8 cellular contexts compared by ENCODE assay signal in the genomic region with DNA sequence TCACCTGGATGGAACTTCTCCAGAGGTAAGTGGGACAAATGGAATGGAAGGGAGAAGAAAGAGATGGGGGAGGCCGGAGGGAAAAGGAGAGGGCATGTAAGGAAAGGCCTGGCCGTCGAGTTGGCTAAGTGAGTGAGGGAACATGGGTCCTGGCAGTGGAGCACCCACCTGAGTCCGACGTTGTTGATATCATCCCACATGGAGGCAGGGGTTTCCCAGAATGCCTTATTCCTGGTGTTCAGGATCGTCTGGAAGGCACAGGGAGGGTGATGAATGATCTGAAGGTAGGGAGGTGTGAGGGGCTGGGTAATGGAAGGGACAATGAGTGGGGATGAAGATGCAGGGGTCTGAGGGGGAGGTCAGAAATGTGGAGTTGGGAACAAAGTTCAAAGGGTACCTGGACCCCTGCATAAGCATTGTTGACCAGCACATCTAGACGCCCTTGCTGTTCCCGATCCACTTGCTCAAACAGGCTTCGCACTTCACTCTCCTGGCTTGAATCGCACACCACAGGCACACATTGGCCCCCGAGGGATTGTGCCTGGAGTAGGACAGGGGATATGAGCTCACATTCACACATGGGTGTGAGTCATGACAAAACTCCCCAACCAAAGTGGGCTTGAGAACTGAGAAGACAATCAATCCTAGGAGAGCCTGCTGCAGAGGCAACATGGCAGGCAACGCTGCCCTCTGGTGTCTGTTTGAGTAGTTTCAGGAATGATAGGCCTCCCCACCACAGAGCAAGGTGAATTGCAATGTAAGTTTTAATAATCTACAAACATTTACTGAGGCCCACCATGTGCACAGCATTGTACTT. TPM values are rescaled to one million over a fixed set of nuclear protein-coding genes. Genes with fewer than 3 reads are reported as not detected.
DNase-seq lines count a peak whose midpoint lies in the region; ATAC-seq and TF ChIP-seq lines count a peak whose summit lies in the region.

No MANE protein-coding gene starts in this region.

- H3K9me1 ChIP-seq in IMR-90 (ENCODE audit: insufficient read depth, low read length), result no peaks in the 10 kb centered on the region

- CTCF ChIA-PET in IMR-90 (lab: Yijun Ruan, JAX), result interaction anchor here (0.8 to 3.0 kb wide), 7 partner anchors 10 to 181 kb away, joined by 3 to 23 read pairs (median 4); a partner anchor contains a TSS
- CTCF ChIA-PET in RWPE1 (lab: Yijun Ruan, JAX), result interaction anchor here (0.6 to 4.7 kb wide), 8 partner anchors 10 to 53 kb away, joined by 3 to 51 read pairs (median 4); a partner anchor contains a TSS

- TF ChIP-seq RAD21 in IMR-90 (IDR thresholded peaks at IDR 0.05; ENCODE audit: low read length), result peak; percentile 93

- H3K9ac ChIP-seq in IMR-90 (ENCODE audit: low read depth, low read length), result no peak overlapping the region

- H3K27me3 ChIP-seq in IMR-90 (ENCODE audit: control insufficient read depth, insufficient read depth, low read length) (no peaks in the 10 kb centered on the region), ovary (no peaks in the 10 kb centered on the region)

- H4K91ac ChIP-seq in IMR-90 (ENCODE audit: insufficient read depth, low read depth, low read length), result 0 out of 2 replicates have a peak overlapping the region, but pooled peaks have one; percentile 34

- no peak overlapping the region for H3K4me3 ChIP-seq in IMR-90 (ENCODE audit: insufficient read depth, low read depth, low read length)
- H3K4me3 ChIP-seq in foreskin fibroblast (ENCODE audit: low read depth in 1 of 2, low read length in 2 of 2), result no peak overlapping the region
- no peak overlapping the region for H3K4me3 ChIP-seq in ovary

- peak; percentile 56; the same call in 1 of the 2 replicates for TF ChIP-seq POLR2A in IMR-90 (IDR thresholded peaks at IDR 0.05; ENCODE audit: low read depth, low read length)
- TF ChIP-seq POLR2A in ovary (IDR thresholded peaks at IDR 0.05), result no peak

- H3K79me1 ChIP-seq in IMR-90 (ENCODE audit: low read depth in 1 of 2, low read length in 2 of 2), result peaks cover 17 to 44% of the 10 kb centered on the region in 2 experiments

- H2AK9ac ChIP-seq in IMR-90 (replicated peaks; ENCODE audit: low read depth, low read length, poor library complexity), result peak overlapping the region; percentile 59

- peak overlapping the region; percentile 11 for H2BK5ac ChIP-seq in IMR-90 (ENCODE audit: low read depth, low read length, poor library complexity, severe bottlenecking)

- H3K4me1 ChIP-seq in IMR-90 (ENCODE audit: control insufficient read depth, insufficient read depth, low read length), result peaks cover 9% of the 10 kb centered on the region
- H3K4me1 ChIP-seq in ovary (ENCODE audit: insufficient read depth), result peaks cover 6% of the 10 kb centered on the region

- peak overlapping the region; percentile 16; the same call in 1 of the 3 replicates for H2BK15ac ChIP-seq in IMR-90 (ENCODE audit: low read depth, low read length)

- H3K23ac ChIP-seq in IMR-90 (ENCODE audit: low read depth, low read length), result no peak overlapping the region

- peaks cover 13% of the 10 kb centered on the region for H3K36me3 ChIP-seq in IMR-90 (ENCODE audit: control insufficient read depth, insufficient read depth, low read length)
- H3K36me3 ChIP-seq in ovary, result no peaks in the 10 kb centered on the region

- H4K20me1 ChIP-seq in IMR-90 (ENCODE audit: insufficient read depth, low read length), result no peaks in the 10 kb centered on the region

- dilution Hi-C loops in IMR-90 (cut with HindIII; ENCODE audit: low sequenced_read_pairs, unreplicated experiment), result no loop called here

- peak overlapping the region in 1 of 2 experiments; percentile 20; a peak in 3 of 4 replicates for H4K8ac ChIP-seq in IMR-90 (ENCODE audit: low read depth in 2 of 2, low read length in 2 of 2)

- peak overlapping the region; percentile 64 for H3K4ac ChIP-seq in IMR-90 (ENCODE audit: low read depth, low read length)

- BruUV-seq in IMR-90 (replicated peaks; lab: Mats Ljungman, UMichigan), result no TSS peak

- intact Hi-C loops in IMR-90 (cut with micrococcal nuclease), result loop anchor here (1.0 to 10.0 kb wide), 7 partner anchors 25 to 312 kb away; a partner anchor contains a TSS
- intact Hi-C loops in ovary (cut with DNase I), result loop anchor here in 1 of 4 donors (5.0 kb wide), 1 partner anchor 54 kb away; a partner anchor contains a TSS

- H3K4me2 ChIP-seq in IMR-90 (ENCODE audit: low read depth, low read length), result no peak overlapping the region

- DNase-seq in D341Med (ENCODE audit: low spot score), result peak; percentile 79
- peak; percentile 97 for DNase-seq in IMR-90
- peak; percentile 77 for DNase-seq in RWPE1 (ENCODE audit: low spot score)
- peak; percentile 47 for DNase-seq in activated effector memory CD4-positive, alpha-beta T cell treated with Interleukin-2 at 50 U/mL for 16 hours
- DNase-seq in foreskin fibroblast, result peak; percentile 90 to 95
- DNase-seq in ovary, result peak; percentile 27 to 60 (median 43)
- peak; percentile 63 for DNase-seq in ureter (ENCODE audit: low spot score)

- H4K5ac ChIP-seq in IMR-90 (ENCODE audit: low read depth, low read length), result peak overlapping the region; percentile 19; the same call in 1 of the 2 replicates

- H2AFZ ChIP-seq in IMR-90 (replicated peaks; ENCODE audit: low read length, poor library complexity), result peak overlapping the region; percentile 73

- H3K18ac ChIP-seq in IMR-90 (ENCODE audit: low read depth, low read length), result no peak overlapping the region

- POLR2A ChIA-PET in IMR-90 (lab: Charles Lee; ENCODE audit: unreplicated experiment) (interaction anchor here (1.9 kb wide), 1 partner anchor 54 kb away, joined by 6 read pairs; a partner anchor contains a TSS), RWPE1 (lab: Yijun Ruan, JAX; ENCODE audit: low non-redundant PET) (interaction anchor here (1.0 kb wide), 1 partner anchor 54 kb away, joined by 5 read pairs; a partner anchor contains a TSS)

- 71% methylated on average over 4 of the region's 12 CpGs; no CpG with 5 or more reads in 1 of the 2 experiments for WGBS in IMR-90 (ENCODE audit: extremely low coverage in 2 of 2, insufficient read length in 1 of 2), 2 experiments
- 62 to 63% (median 63%) methylated on average over 12 of the region's 12 CpGs for WGBS in ovary, 3 donors

- TF ChIP-seq CTCF in IMR-90 (conservative IDR thresholded peaks at IDR 0.05; ENCODE audit: low read depth, low read length), result peak; percentile 90
- peak; percentile 63 for TF ChIP-seq CTCF in RWPE1 (conservative IDR thresholded peaks at IDR 0.05; ENCODE audit: low read depth)
- TF ChIP-seq CTCF in foreskin fibroblast (IDR thresholded peaks at IDR 0.05; ENCODE audit: low read depth, low read length), result peak; percentile 77
- TF ChIP-seq CTCF in ovary (IDR thresholded peaks at IDR 0.05), result no peak

- peak overlapping the region; percentile 8; the same call in 1 of the 2 replicates for H2BK20ac ChIP-seq in IMR-90 (ENCODE audit: low read depth, low read length)

- no peaks in the 10 kb centered on the region for H3K9me3 ChIP-seq in IMR-90 (ENCODE audit: control insufficient read depth, insufficient read depth, low read length)
- H3K9me3 ChIP-seq in ovary, result no peaks in the 10 kb centered on the region

- 0 out of 2 replicates have a peak overlapping the region, but pooled peaks have one; percentile 16 for H3K14ac ChIP-seq in IMR-90 (replicated peaks; ENCODE audit: low read depth, low read length)

- no peak overlapping the region for H3K56ac ChIP-seq in IMR-90 (ENCODE audit: extremely low read depth, insufficient read depth, low read length)

- H3K27ac ChIP-seq in IMR-90 (ENCODE audit: insufficient read depth, low read length), result 0 out of 2 replicates have a peak overlapping the region, but pooled peaks have one; percentile 13
- peak overlapping the region; percentile 67 for H3K27ac ChIP-seq in RWPE1
- no peak overlapping the region for H3K27ac ChIP-seq in ovary

- H2BK120ac ChIP-seq in IMR-90 (ENCODE audit: low read depth, low read length), result peak overlapping the region; percentile 8; the same call in 1 of the 2 replicates

- H2AK5ac ChIP-seq in IMR-90 (ENCODE audit: low read depth, low read length), result peak overlapping the region; percentile 67; the same call in 1 of the 2 replicates

- in situ Hi-C loops in IMR-90 (cut with MboI; ENCODE audit: low sequenced_read_pairs), result loop anchor here (5.0 kb wide), 1 partner anchor 54 kb away; a partner anchor contains a TSS

- TF ChIP-seq EP300 in ovary (IDR thresholded peaks at IDR 0.05), result no peak

- ATAC-seq in GM21367 (IDR thresholded peaks at IDR 0.05; ENCODE audit: unreplicated experiment) (peak; percentile 39), IMR-90 (ENCODE audit: low read depth) (peak; percentile 74)

TF ChIP-seq in IMR-90, 13 proteins besides CTCF, POLR2A, EP300 and RAD21 (continues in another document):
- peak; percentile 94 for TF ChIP-seq SMC3 (IDR thresholded peaks at IDR 0.05; ENCODE audit: low read depth, low read length)

RNA-seq across cellular contexts. Expression of a gene that starts 3.0 kb away (rescaled TPM):
- total RNA-seq in IMR-90 (2012; rRNA removed) (13.1 and 15.8 TPM in 2 replicates), ovary (10 to 100 TPM; 16.0 to 35.6 (median 21.4) TPM), ureter (28.7 TPM)
- polyA plus RNA-seq in IMR-90 (2012; rRNA removed) (34.7 and 38.6 TPM in 2 replicates), ovary (10 to 100 TPM; 12.8 to 17.9 TPM)
- 41.5 and 62.4 TPM in 2 replicates for polyA plus RNA-seq in IMR-90 (2012; cell fraction: cytosol; rRNA removed)
- polyA plus RNA-seq in IMR-90 (2012; cell fraction: nucleus; rRNA removed; ENCODE audit: low replicate concordance), result 109 and 123 TPM in 2 replicates

RNA-seq across cellular contexts. Expression of a gene that starts 3.1 kb away (rescaled TPM):
- total RNA-seq in IMR-90 (2012; rRNA removed) (22.5 and 25.8 TPM in 2 replicates), ovary (10 to 100 TPM; 12.0 to 28.6 (median 22.5) TPM), ureter (36.5 TPM)
- polyA plus RNA-seq in IMR-90 (2012; rRNA removed) (11.7 and 11.8 TPM in 2 replicates), ovary (10 to 100 TPM in 1 of 2 donors, 1 to 10 TPM in 1; 9.2 to 22.1 TPM)
- polyA plus RNA-seq in IMR-90 (2012; cell fraction: cytosol; rRNA removed), result 6.1 and 6.8 TPM in 2 replicates
- 15.1 and 18.3 TPM in 2 replicates for polyA plus RNA-seq in IMR-90 (2012; cell fraction: nucleus; rRNA removed; ENCODE audit: low replicate concordance)

RNA-seq across cellular contexts. Expression of a gene that starts 11.2 kb away (rescaled TPM):
- total RNA-seq in IMR-90 (2012; rRNA removed) (under 0.01 TPM in 2 replicates), ovary (10 to 100 TPM; 13.8 to 38.4 (median 22.6) TPM), ureter (11.1 TPM)
- polyA plus RNA-seq in IMR-90 (2012; rRNA removed) (0.19 TPM in 2 replicates), ovary (10 to 100 TPM; 17.1 to 29.0 TPM)
- 0.06 and 0.14 TPM in 2 replicates for polyA plus RNA-seq in IMR-90 (2012; cell fraction: cytosol; rRNA removed)
- 0.26 and 0.33 TPM in 2 replicates for polyA plus RNA-seq in IMR-90 (2012; cell fraction: nucleus; rRNA removed; ENCODE audit: low replicate concordance)

RNA-seq across cellular contexts. Expression of a gene that starts 13.4 kb away (rescaled TPM):
- total RNA-seq in IMR-90 (2012; rRNA removed), result 0.56 and 0.72 TPM in 2 replicates
- polyA plus RNA-seq in IMR-90 (2012; rRNA removed), result 1.7 and 2.0 TPM in 2 replicates
- polyA plus RNA-seq in IMR-90 (2012; cell fraction: cytosol; rRNA removed), result 0.49 and 0.66 TPM in 2 replicates
- polyA plus RNA-seq in IMR-90 (2012; cell fraction: nucleus; rRNA removed; ENCODE audit: low replicate concordance), result 17.9 and 66.1 TPM in 2 replicates
- total RNA-seq in ovary, result 10 to 100 TPM in 1 of 7 donors, 1 to 10 TPM in 6; 4.5 to 10.1 (median 5.5) TPM
- 1 to 10 TPM in 1 of 2 donors, under 1 TPM in 1; 0.85 to 1.8 TPM for polyA plus RNA-seq in ovary
- 8.2 TPM for total RNA-seq in ureter

RNA-seq across cellular contexts. Expression of a gene that starts 14.8 kb away (rescaled TPM):
- total RNA-seq in IMR-90 (2012; rRNA removed), result 0.18 and 0.28 TPM in 2 replicates
- 2.3 TPM in 2 replicates for polyA plus RNA-seq in IMR-90 (2012; rRNA removed)
- 0.10 and 0.38 TPM in 2 replicates for polyA plus RNA-seq in IMR-90 (2012; cell fraction: cytosol; rRNA removed)
- 26.7 and 90.3 TPM in 2 replicates for polyA plus RNA-seq in IMR-90 (2012; cell fraction: nucleus; rRNA removed; ENCODE audit: low replicate concordance)
- 1 to 10 TPM; 4.4 to 9.4 (median 7.7) TPM for total RNA-seq in ovary
- 1 to 10 TPM; 2.9 to 7.1 TPM for polyA plus RNA-seq in ovary
- total RNA-seq in ureter, result 9.6 TPM

Comparison
In these comparisons a context has a peak if more than half of its experiments do, and no peak if none do; other contexts are left out.
1. DNase-seq: peak in every context shown above with its lines; median percentile 97 in IMR-90; 92 in foreskin fibroblast; 79 in D341Med; 77 in RWPE1; 63 in ureter; 47 in activated effector memory CD4-positive, alpha-beta T cell treated with Interleukin-2 at 50 U/mL for 16 hours; 43 in ovary.
2. H3K27ac ChIP-seq: peak in IMR-90 (single experiment) and RWPE1 (single experiment); none in ovary (0 of 2).
3. CTCF ChIP-seq: peak in IMR-90 (single experiment), RWPE1 (single experiment) and foreskin fibroblast (single experiment); none in ovary (0 of 3).
4. RNA of a gene that starts 11.2 kb away (total RNA-seq): 13.8 to 38.4 TPM in ovary and 11.1 TPM in ureter (single experiment); under 0.01 TPM in IMR-90; every median in the first group is over 10 times any median in the second.